In the genomic region with DNA sequence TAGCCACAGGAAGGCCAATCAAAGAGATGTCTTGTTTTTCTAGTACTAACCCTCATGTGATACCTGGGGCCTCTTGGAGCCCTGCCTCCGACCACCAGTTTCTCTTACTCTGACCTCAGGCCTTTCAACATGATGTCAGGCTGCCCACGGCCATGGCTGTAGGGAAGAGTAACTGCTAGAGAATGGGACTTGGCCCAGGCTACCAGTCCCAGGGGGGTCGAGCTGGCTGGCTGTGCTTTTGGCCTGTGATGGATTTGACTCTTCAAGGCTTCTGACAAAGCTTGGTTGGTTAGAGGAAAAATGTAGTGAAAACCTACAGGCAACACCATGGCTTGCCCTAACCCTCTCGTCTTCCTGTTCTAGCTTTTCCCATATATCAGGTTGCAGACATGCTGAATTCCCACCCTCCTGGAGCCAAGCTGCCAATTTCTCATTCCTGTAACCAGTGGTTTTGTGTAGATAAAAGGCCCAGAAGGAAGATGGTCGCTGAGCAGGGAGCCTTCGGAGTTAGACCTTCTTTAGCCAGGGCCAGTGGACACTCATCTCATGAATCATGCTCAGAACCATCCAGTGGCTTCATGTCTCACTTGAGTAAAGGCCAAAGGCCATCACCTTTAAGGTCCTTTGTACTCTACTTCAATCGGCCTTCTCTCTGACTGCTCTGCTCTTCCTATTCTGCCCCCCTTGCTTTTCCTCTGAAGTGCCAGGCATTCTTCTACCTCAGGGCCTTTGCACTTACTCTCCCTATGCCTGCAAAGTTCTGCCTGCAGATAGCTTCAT, we compare ENCODE assay signal across 15 cellular contexts. TPM values are rescaled to one million over a fixed set of nuclear protein-coding genes. Genes with fewer than 3 reads are reported as not detected.
A peak's percentile ranks its signal among the peaks of the same experiment; 100 is the strongest.
DNase-seq lines count a peak whose midpoint lies in the region; ATAC-seq, FAIRE-seq and TF ChIP-seq lines count a peak whose summit lies in the region.
"Had no signal": no experiment of that assay in that cellular context is flagged by ENCODE, and none has a peak within 500 bp of the region (broad histone marks: within the 10 kb centered on the region; RNA-seq: fewer than 3 reads in every experiment).

No MANE protein-coding gene starts in this region.

- CTCF ChIA-PET in HCT116 (lab: Charles Lee) (interaction anchor here (1.4 kb wide), 1 partner anchor 21 kb away, joined by 3 read pairs; the partner anchor contains the start of gene ACTR1A), K562 (lab: Yijun Ruan, JAX; ENCODE audit: low intra/inter-chr PET ratio) (no interaction called here)

- H3K9me3 ChIP-seq in HCT116 (ENCODE audit: control insufficient read depth in 1 of 2, insufficient read depth in 1 of 2, low read depth in 1 of 2, low read length in 2 of 2), result no peaks in the 10 kb centered on the region
- H3K9me3 ChIP-seq in K562 (replicated peaks; ENCODE audit: control insufficient read depth, insufficient read depth, low read depth, low read length), result no peaks in the 10 kb centered on the region
- H3K9me3 ChIP-seq: BLaER1 treated with 17β-estradiol and CSF1 and Interleukin-3, amounts not matched to agents 10 nM and 100 nM; mucosa of descending colon; uterus had no signal

- peak overlapping the region; percentile 12; the same call in 1 of the 2 replicates for H3K4me2 ChIP-seq in HCT116 (ENCODE audit: low read length)
- no peak overlapping the region for H3K4me2 ChIP-seq in K562 (ENCODE audit: insufficient read depth, low read length)
- H3K4me2 ChIP-seq: BLaER1 treated with 17β-estradiol and CSF1 and Interleukin-3, amounts not matched to agents 10 nM and 100 nM had no signal

- intact Hi-C loops in HCT116 (cut with micrococcal nuclease), result no loop called here
- intact Hi-C loops in K562 (cut with micrococcal nuclease), result no loop called here

- H3K27me3 ChIP-seq in HCT116 (ENCODE audit: insufficient read depth, low read length), result no peaks in the 10 kb centered on the region
- no peaks in the 10 kb centered on the region for H3K27me3 ChIP-seq in K562 (ENCODE audit: control insufficient read depth in 2 of 2, insufficient read depth in 2 of 2, low read length in 2 of 2)
- H3K27me3 ChIP-seq: BLaER1 treated with 17β-estradiol and CSF1 and Interleukin-3, amounts not matched to agents 10 nM and 100 nM; uterus had no signal

- no peak for TF ChIP-seq CTCF in HCT116 (IDR thresholded peaks at IDR 0.05 in 2 of 3, conservative IDR thresholded peaks at IDR 0.05 in 1 of 3; ENCODE audit: borderline replicate concordance in 1 of 3, insufficient read depth in 1 of 3, low read depth in 2 of 3, low read length in 2 of 3)
- TF ChIP-seq CTCF in K562 (IDR thresholded peaks at IDR 0.05 in 2 of 3, conservative IDR thresholded peaks at IDR 0.05 in 1 of 3; ENCODE audit: insufficient read depth in 2 of 3, low read depth in 1 of 3, low read length in 3 of 3), result no peak

- H3K79me2 ChIP-seq in HCT116 (ENCODE audit: insufficient read depth, low read length) (peaks cover 11% of the 10 kb centered on the region; the same call in 1 of the 2 replicates), K562 (ENCODE audit: control insufficient read depth, insufficient read depth, low read length) (no peaks in the 10 kb centered on the region)

- no peak overlapping the region for H3K27ac ChIP-seq in HCT116 (ENCODE audit: low read depth, low read length)
- no peak overlapping the region for H3K27ac ChIP-seq in K562 (ENCODE audit: extremely low read depth, low read depth, low read length)
- H3K27ac ChIP-seq: BLaER1 treated with 17β-estradiol and CSF1 and Interleukin-3, amounts not matched to agents 10 nM and 100 nM; uterus had no signal

- no peak for TF ChIP-seq EP300 in K562 (IDR thresholded peaks at IDR 0.05; ENCODE audit: low read length)

- H2AFZ ChIP-seq in HCT116 (ENCODE audit: low read depth, low read length, poor library complexity, severe bottlenecking) (no peak overlapping the region), K562 (ENCODE audit: low read depth, low read length) (no peak overlapping the region)

- in situ Hi-C loops in K562 (cut with MboI), result loop anchor here (25.0 kb wide), 1 partner anchor 686 kb away; the partner anchor contains the start of gene KCNIP2

- H3K9ac ChIP-seq in HCT116 (ENCODE audit: low read length), result no peak overlapping the region
- no peak overlapping the region for H3K9ac ChIP-seq in K562 (ENCODE audit: insufficient read depth in 1 of 2, low read depth in 2 of 2, low read length in 2 of 2)
- H3K9ac ChIP-seq: BLaER1 treated with 17β-estradiol and CSF1 and Interleukin-3, amounts not matched to agents 10 nM and 100 nM had no signal

- 35% methylated on average over 7 of the region's 7 CpGs for WGBS in K562 (ENCODE audit: insufficient coverage, low coverage, missing lambda C conversion rate)

- TF ChIP-seq RAD21 in HCT116 (IDR thresholded peaks at IDR 0.05; ENCODE audit: low read depth) (no peak), K562 (CRISPR knock-in tag; conservative IDR thresholded peaks at IDR 0.05 in 1 of 2, IDR thresholded peaks at IDR 0.05 in 1 of 2) (no peak)

- FAIRE-seq in K562 (lab: Jason Lieb, UNC) (no peak), GM19239 (lab: Jason Lieb, UNC) (no peak), GM12891 (lab: Jason Lieb, UNC) (no peak)

- H3K4me3 ChIP-seq in HCT116 (replicated peaks in 1 of 2; ENCODE audit: low read depth in 1 of 2, low read length in 2 of 2) (no peak overlapping the region), K562 (no peak overlapping the region)
- H3K4me3 ChIP-seq: BLaER1 treated with 17β-estradiol and CSF1 and Interleukin-3, amounts not matched to agents 10 nM and 100 nM; mucosa of descending colon; uterus had no signal

- no TSS peak for BruUV-seq in HCT116 (replicated peaks; lab: Mats Ljungman, UMichigan)
- no TSS peak for BruUV-seq in K562 (replicated peaks; lab: Mats Ljungman, UMichigan)

- peak; percentile 40 for DNase-seq in AG08395 (ENCODE audit: low spot score)
- no peak for DNase-seq in HCT116 (ENCODE audit: low read depth, low spot score)
- DNase-seq in K562 (ENCODE audit: extremely low read depth in 1 of 4, low spot score in 3 of 4), result peak in 1 of 4 experiments; percentile 18
- DNase-seq in myocyte (ENCODE audit: low read depth), result peak; percentile 61
- DNase-seq in GM19239 (ENCODE audit: insufficient read length, low spot score), result no peak
- no peak for DNase-seq in GM12891 (ENCODE audit: insufficient read length, low spot score)
- no peak for DNase-seq in NCI-H2081 (lab: John Stamatoyannopoulos, UW)
- DNase-seq: activated CD4-positive, alpha-beta memory T cell treated with anti-CD3 and anti-CD28 coated beads for 36 hours; GF-D8; mucosa of descending colon; NCI-H187; retina; uterus had no signal

- peaks cover 0 to 8% of the 10 kb centered on the region in 2 experiments; a peak in 1 of 4 replicates for H3K4me1 ChIP-seq in HCT116 (ENCODE audit: control insufficient read depth in 1 of 2, insufficient read depth in 2 of 2, low read length in 2 of 2)
- peaks cover 0 to 10% of the 10 kb centered on the region in 2 experiments; a peak in 4 of 5 replicates for H3K4me1 ChIP-seq in K562 (replicated peaks in 1 of 2; ENCODE audit: control insufficient read depth in 2 of 2, insufficient read depth in 2 of 2, low read length in 2 of 2)
- H3K4me1 ChIP-seq: BLaER1 treated with 17β-estradiol and CSF1 and Interleukin-3, amounts not matched to agents 10 nM and 100 nM; uterus had no signal

- RAD21 ChIA-PET in HCT116 (lab: Charles Lee; ENCODE audit: low non-redundant PET in 1 of 2, low total read pairs in 2 of 2, uncharacterized antibody in 2 of 2, unreplicated experiment in 2 of 2), result no interaction called here

- H3K9me2 ChIP-seq in HCT116 (ENCODE audit: insufficient read depth), result no peaks in the 10 kb centered on the region

- no peak for TF ChIP-seq POLR2A in HCT116 (IDR thresholded peaks at IDR 0.05; ENCODE audit: borderline replicate concordance, extremely low read depth, insufficient read depth, insufficient read length)
- TF ChIP-seq POLR2A in K562 (conservative IDR thresholded peaks at IDR 0.05), result no peak
- no peak for TF ChIP-seq POLR2A in GM12891 (IDR thresholded peaks at IDR 0.05; ENCODE audit: low read depth, low read length)

- H4K20me1 ChIP-seq in HCT116 (ENCODE audit: insufficient read depth) (no peaks in the 10 kb centered on the region), K562 (replicated peaks; ENCODE audit: control insufficient read depth, insufficient read depth, low read length) (no peaks in the 10 kb centered on the region)

- H3K36me3 ChIP-seq in HCT116 (ENCODE audit: control insufficient read depth in 1 of 2, insufficient read depth in 2 of 2, low read length in 2 of 2) (no peaks in the 10 kb centered on the region), K562 (ENCODE audit: control insufficient read depth, insufficient read depth, low read length) (no peaks in the 10 kb centered on the region; the same call in 2 of the 3 replicates)
- H3K36me3 ChIP-seq: uterus had no signal

- peaks cover 2% of the 10 kb centered on the region for H3K9me1 ChIP-seq in K562 (ENCODE audit: control insufficient read depth, insufficient read depth, low read length)

- ATAC-seq in HCT116 (peak; percentile 14; the same call in 1 of the 2 replicates), K562 (peak; percentile 32; the same call in 1 of the 3 replicates), GM21447 (IDR thresholded peaks at IDR 0.05; ENCODE audit: unreplicated experiment) (no peak)
- ATAC-seq: mucosa of descending colon had no signal

- POLR2A ChIA-PET in HCT116 (lab: Charles Lee), result no interaction called here
- POLR2A ChIA-PET in K562 (lab: Yijun Ruan, JAX), result interaction anchor here (0.7 to 1.3 kb wide), 3 partner anchors 11 to 263 kb away, joined by 3 read pairs; no protein-coding TSS in a partner anchor

RNA-seq across cellular contexts. Expression of gene SUFU, which starts 19.7 kb away (rescaled TPM):
- total RNA-seq in HCT116 (2021; ENCODE audit: unreplicated experiment) (18.8 TPM), K562 (2014; rRNA removed) (0.82 and 1.3 TPM in 2 replicates), K562 (2014; rRNA removed; fragmentation: Illumina TruSeq; extraction: Trizol) (0.67 and 0.69 TPM in 2 replicates), K562 (2015; rRNA removed; fragmentation: Illumina TruSeq; extraction: Trizol) (0.76 and 0.90 TPM in 2 replicates), K562 (2021) (6.3 and 6.8 TPM in 2 replicates), myocyte (3.1 and 4.0 TPM in 2 replicates)
- 12.4 and 13.0 TPM in 2 replicates for polyA plus RNA-seq in HCT116 (2012)
- 5.6 and 12.2 TPM in 2 replicates for total RNA-seq in K562 (2011; cell fraction: chromatin; rRNA removed; ENCODE audit: low replicate concordance)
- 5.0 and 5.7 TPM in 2 replicates for total RNA-seq in K562 (2011; cell fraction: nucleolus; rRNA removed)
- 6.2 and 7.5 TPM in 2 replicates for total RNA-seq in K562 (2011; cell fraction: nucleoplasm; rRNA removed)
- polyA plus RNA-seq in K562 (2011; rRNA removed) (1.8 and 2.6 TPM in 2 replicates), K562 (2014; fragmentation: Illumina TruSeq; extraction: Trizol) (4.5 and 4.8 TPM in 2 replicates), K562 (2014; fragmentation: Nextera tagmentation; extraction: Ambion mirVana) (under 1 TPM; 0.59 to 0.78 TPM), K562 (2014; rRNA removed) (2.4 and 2.8 TPM in 2 replicates)
- 2.4 and 2.5 TPM in 2 replicates for polyA plus RNA-seq in K562 (2011; cell fraction: cytosol; rRNA removed)
- polyA plus RNA-seq in K562 (2011; cell fraction: nucleus; rRNA removed), result 4.1 and 4.5 TPM in 2 replicates
- polyA plus RNA-seq in K562 (2012), result 4.0 and 5.1 TPM in 2 replicates
- polyA minus RNA-seq in K562 (2011; rRNA and poly(A)+ RNA removed), result 2.0 and 2.8 TPM in 2 replicates
- polyA minus RNA-seq in K562 (2011; cell fraction: cytosol; rRNA and poly(A)+ RNA removed), result 2.8 and 3.6 TPM in 2 replicates
- polyA minus RNA-seq in K562 (2011; cell fraction: nucleus; rRNA and poly(A)+ RNA removed), result 1.6 and 2.2 TPM in 2 replicates
- 10.0 TPM for polyA plus RNA-seq in myocyte (2012)
- 2.3 TPM for polyA plus RNA-seq in GM12891 (2012; ENCODE audit: low read depth, missing spikeins)

RNA-seq across cellular contexts. Expression of gene ACTR1A, which starts 20.9 kb away (rescaled TPM):
- total RNA-seq in HCT116 (2021; ENCODE audit: unreplicated experiment) (94.2 TPM), K562 (2014; rRNA removed) (47.8 and 49.1 TPM in 2 replicates), K562 (2014; rRNA removed; fragmentation: Illumina TruSeq; extraction: Trizol) (39.8 and 43.6 TPM in 2 replicates), K562 (2015; rRNA removed; fragmentation: Illumina TruSeq; extraction: Trizol) (47.7 and 52.5 TPM in 2 replicates), K562 (2021) (56.7 and 60.5 TPM in 2 replicates), myocyte (180 and 206 TPM in 2 replicates)
- polyA plus RNA-seq in HCT116 (2012), result 57.1 and 66.3 TPM in 2 replicates
- 49.4 and 103 TPM in 2 replicates for total RNA-seq in K562 (2011; cell fraction: chromatin; rRNA removed; ENCODE audit: low replicate concordance)
- total RNA-seq in K562 (2011; cell fraction: nucleolus; rRNA removed), result 55.9 and 62.7 TPM in 2 replicates
- total RNA-seq in K562 (2011; cell fraction: nucleoplasm; rRNA removed), result 52.4 and 56.3 TPM in 2 replicates
- polyA plus RNA-seq in K562 (2011; rRNA removed) (77.2 and 80.3 TPM in 2 replicates), K562 (2014; fragmentation: Illumina TruSeq; extraction: Trizol) (60.2 and 60.9 TPM in 2 replicates), K562 (2014; fragmentation: Nextera tagmentation; extraction: Ambion mirVana) (10 to 100 TPM; 36.3 to 44.1 TPM), K562 (2014; rRNA removed) (49.6 and 60.5 TPM in 2 replicates)
- polyA plus RNA-seq in K562 (2011; cell fraction: cytosol; rRNA removed), result 72.0 and 75.9 TPM in 2 replicates
- 90.8 and 94.6 TPM in 2 replicates for polyA plus RNA-seq in K562 (2011; cell fraction: nucleus; rRNA removed)
- 44.6 and 45.2 TPM in 2 replicates for polyA plus RNA-seq in K562 (2012)
- 46.7 and 62.1 TPM in 2 replicates for polyA minus RNA-seq in K562 (2011; rRNA and poly(A)+ RNA removed)
- 38.5 TPM in 2 replicates for polyA minus RNA-seq in K562 (2011; cell fraction: cytosol; rRNA and poly(A)+ RNA removed)
- 23.0 and 41.4 TPM in 2 replicates for polyA minus RNA-seq in K562 (2011; cell fraction: nucleus; rRNA and poly(A)+ RNA removed)
- 158 TPM for polyA plus RNA-seq in myocyte (2012)
- polyA plus RNA-seq in GM12891 (2012; ENCODE audit: low read depth, missing spikeins), result 36.4 TPM

Comparison
In these comparisons a context has a peak if more than half of its experiments do, and no peak if none do; other contexts are left out.
1. DNase-seq: peak in AG08395 (single experiment) and myocyte (single experiment); none in HCT116 (single experiment), GM19239 (single experiment), GM12891 (single experiment) and NCI-H2081 (0 of 2).